In genomic region chr5:103669615-103670014, GRCh38 we compare ENCODE assay signal across 23 cellular contexts.
DNase-seq lines count a peak whose midpoint lies in the region; ATAC-seq and TF ChIP-seq lines count a peak whose summit lies in the region.
"Had no signal": no experiment of that assay in that cellular context is flagged by ENCODE, and none has a peak within 500 bp of the region (broad histone marks: within the 10 kb centered on the region; RNA-seq: fewer than 3 reads in every experiment).

No MANE protein-coding gene starts in this region.

- H3K9me3 ChIP-seq in PC-3 (ENCODE audit: low read length) = no peaks in the 10 kb centered on the region
- H3K9me3 ChIP-seq: neutrophil, SJSA1, suprapubic skin, vagina had no signal

- TF ChIP-seq CTCF in PC-3 (conservative IDR thresholded peaks at IDR 0.05; ENCODE audit: low read depth, low read length) = no peak

- intact Hi-C loops in PC-3 (cut with micrococcal nuclease) = no loop called here

- no peaks in the 10 kb centered on the region for H3K79me2 ChIP-seq in PC-3 (ENCODE audit: low read length)

- H3F3A ChIP-seq in PC-3 (ENCODE audit: low read length, unreplicated experiment) = no peaks in the 10 kb centered on the region

- no peak overlapping the region for H3K4me3 ChIP-seq in PC-3 (ENCODE audit: low read length)
- H3K4me3 ChIP-seq: SJSA1, suprapubic skin, vagina had no signal

- DNase-seq in DMS153 treated with DMSO at 0.1 percent for 48 hours (lab: John Stamatoyannopoulos, UW; ENCODE audit: unreplicated experiment) = peak; percentile 57
- DNase-seq in NCI-H128 (lab: John Stamatoyannopoulos, UW; ENCODE audit: unreplicated experiment) = peak; percentile 41
- peak; percentile 81 for DNase-seq in NCI-H2107 (lab: John Stamatoyannopoulos, UW)
- no peak for DNase-seq in PC-3
- DNase-seq in hippocampal formation (lab: John Stamatoyannopoulos, UW) = no peak
- DNase-seq in activated naive CD4-positive, alpha-beta T cell (lab: John Stamatoyannopoulos, UW) = no peak
- no peak for DNase-seq in ACHN
- DNase-seq in activated CD8-positive, alpha-beta memory T cell treated with anti-CD3 and anti-CD28 coated beads, Interleukin-2, amount 10 ng/mL, durations not matched to agents 7 days and 5 days = no peak
- DNase-seq: activated CD4-positive, alpha-beta T cell treated with anti-CD3 and anti-CD28 coated beads for 4 hours; activated naive CD4-positive, alpha-beta T cell treated with anti-CD3 and anti-CD28 coated beads, Interleukin-2, amount 10 ng/mL, durations not matched to agents 7 days and 5 days; activated T-cell treated with anti-CD3 and anti-CD28 coated beads, Interleukin-2, amount 50 U/mL, for 48 hours; amygdala; C1 segment of cervical spinal cord; cortex of kidney; Kasumi-1; kidney glomerular epithelial cell; NCI-H1694 had no signal

- no peaks in the 10 kb centered on the region for H4K20me1 ChIP-seq in PC-3 (ENCODE audit: low read length)

- no peaks in the 10 kb centered on the region for H3K9me2 ChIP-seq in PC-3 (replicated peaks; ENCODE audit: low read length)

- no peaks in the 10 kb centered on the region for H3K9me3 Mint-ChIP-seq in activated CD8-positive, alpha-beta memory T cell treated with anti-CD3 and anti-CD28 coated beads, Interleukin-2, amount 10 ng/mL, durations not matched to agents 7 days and 5 days (ENCODE audit: low read depth)

- peak; percentile 29; the same call in 1 of the 2 replicates for ATAC-seq in PC-3
- ATAC-seq in activated CD8-positive, alpha-beta memory T cell treated with anti-CD3 and anti-CD28 coated beads, Interleukin-2, amount 10 ng/mL, durations not matched to agents 7 days and 5 days = no peak
- ATAC-seq: Panc1; stimulated activated effector memory CD8-positive, alpha-beta T cell treated with anti-CD3 and anti-CD28 coated beads, Interleukin-12 subunit alpha, Interleukin-12 subunit beta, amount 100 ng/mL, for 72 hours had no signal

- POLR2A ChIA-PET in PC-3 (lab: Charles Lee; ENCODE audit: unreplicated experiment) = no interaction called here

- no peaks in the 10 kb centered on the region for H3K36me3 Mint-ChIP-seq in activated CD8-positive, alpha-beta memory T cell treated with anti-CD3 and anti-CD28 coated beads, Interleukin-2, amount 10 ng/mL, durations not matched to agents 7 days and 5 days
- H3K36me3 Mint-ChIP-seq: activated naive CD4-positive, alpha-beta T cell treated with anti-CD3 and anti-CD28 coated beads, Interleukin-2, amount 10 ng/mL, durations not matched to agents 7 days and 5 days; stimulated activated effector memory CD8-positive, alpha-beta T cell treated with anti-CD3 and anti-CD28 coated beads, Interleukin-12 subunit alpha, Interleukin-12 subunit beta, amount 100 ng/mL, for 72 hours had no signal

- H2AFZ ChIP-seq in PC-3 (ENCODE audit: low read length) = no peak overlapping the region

- H3K36me3 ChIP-seq in PC-3 (ENCODE audit: low read depth, low read length) = no peaks in the 10 kb centered on the region
- H3K36me3 ChIP-seq: neutrophil, SJSA1, suprapubic skin, vagina had no signal

- BruUV-seq in PC-3 (replicated peaks; lab: Mats Ljungman, UMichigan) = no TSS peak

- no peaks in the 10 kb centered on the region for H3K27me3 ChIP-seq in PC-3 (ENCODE audit: low read length)
- H3K27me3 ChIP-seq: neutrophil, SJSA1, suprapubic skin, vagina had no signal

- H3K9ac ChIP-seq in PC-3 (ENCODE audit: low read length) = no peak overlapping the region

- H3K4me3 Mint-ChIP-seq in activated CD8-positive, alpha-beta memory T cell treated with anti-CD3 and anti-CD28 coated beads, Interleukin-2, amount 10 ng/mL, durations not matched to agents 7 days and 5 days = no peak overlapping the region
- H3K4me3 Mint-ChIP-seq: activated naive CD4-positive, alpha-beta T cell treated with anti-CD3 and anti-CD28 coated beads, Interleukin-2, amount 10 ng/mL, durations not matched to agents 7 days and 5 days; stimulated activated effector memory CD8-positive, alpha-beta T cell treated with anti-CD3 and anti-CD28 coated beads, Interleukin-12 subunit alpha, Interleukin-12 subunit beta, amount 100 ng/mL, for 72 hours had no signal

- H3K4me1 ChIP-seq in PC-3 (ENCODE audit: insufficient read depth, low read length) = peaks cover 5% of the 10 kb centered on the region; the same call in 1 of the 2 replicates
- H3K4me1 ChIP-seq: SJSA1, suprapubic skin, vagina had no signal

- H3K27ac Mint-ChIP-seq in activated CD8-positive, alpha-beta memory T cell treated with anti-CD3 and anti-CD28 coated beads, Interleukin-2, amount 10 ng/mL, durations not matched to agents 7 days and 5 days = no peak overlapping the region
- H3K27ac Mint-ChIP-seq: activated naive CD4-positive, alpha-beta T cell treated with anti-CD3 and anti-CD28 coated beads, Interleukin-2, amount 10 ng/mL, durations not matched to agents 7 days and 5 days; stimulated activated effector memory CD8-positive, alpha-beta T cell treated with anti-CD3 and anti-CD28 coated beads, Interleukin-12 subunit alpha, Interleukin-12 subunit beta, amount 100 ng/mL, for 72 hours had no signal

- H3K27ac ChIP-seq in PC-3 (ENCODE audit: low read length) = no peak overlapping the region
- H3K27ac ChIP-seq: neutrophil, SJSA1, suprapubic skin, vagina had no signal

- CTCF ChIA-PET in PC-3 (lab: Charles Lee) = no interaction called here
- CTCF ChIA-PET in activated CD8-positive, alpha-beta memory T cell treated with anti-CD3 and anti-CD28 coated beads, Interleukin-2, amount 10 ng/mL, durations not matched to agents 7 days and 5 days (lab: Charles Lee) = no interaction called here

- H3K4me1 Mint-ChIP-seq in activated CD8-positive, alpha-beta memory T cell treated with anti-CD3 and anti-CD28 coated beads, Interleukin-2, amount 10 ng/mL, durations not matched to agents 7 days and 5 days = no peaks in the 10 kb centered on the region
- H3K4me1 Mint-ChIP-seq: activated naive CD4-positive, alpha-beta T cell treated with anti-CD3 and anti-CD28 coated beads, Interleukin-2, amount 10 ng/mL, durations not matched to agents 7 days and 5 days; stimulated activated effector memory CD8-positive, alpha-beta T cell treated with anti-CD3 and anti-CD28 coated beads, Interleukin-12 subunit alpha, Interleukin-12 subunit beta, amount 100 ng/mL, for 72 hours had no signal

- in situ Hi-C loops in ACHN (cut with HindIII; ENCODE audit: low pct_ligation_motif_present, low pct_unique_long_range_greater_than_20kb, low sequenced_read_pairs) = no loop called here

- no peaks in the 10 kb centered on the region for H3K27me3 Mint-ChIP-seq in activated CD8-positive, alpha-beta memory T cell treated with anti-CD3 and anti-CD28 coated beads, Interleukin-2, amount 10 ng/mL, durations not matched to agents 7 days and 5 days
- H3K27me3 Mint-ChIP-seq: activated naive CD4-positive, alpha-beta T cell treated with anti-CD3 and anti-CD28 coated beads, Interleukin-2, amount 10 ng/mL, durations not matched to agents 7 days and 5 days had no signal

- no peak overlapping the region for H3K4me2 ChIP-seq in PC-3 (ENCODE audit: low read length)

Comparison
In these comparisons a context has a peak if more than half of its experiments do, and no peak if none do; other contexts are left out.
1. DNase-seq: peak in DMS153 treated with DMSO at 0.1 percent for 48 hours (single experiment), NCI-H128 (single experiment) and NCI-H2107 (single experiment); none in PC-3 (single experiment), hippocampal formation (0 of 2), activated naive CD4-positive, alpha-beta T cell (0 of 4), ACHN (single experiment) and activated CD8-positive, alpha-beta memory T cell treated with anti-CD3 and anti-CD28 coated beads, Interleukin-2, amount 10 ng/mL, durations not matched to agents 7 days and 5 days (single experiment).